In genomic region chr19:41324231-41324702, GRCh38 we compare ENCODE assay signal across 1 cellular context.
TF ChIP-seq lines count a peak whose summit lies in the region.

No MANE protein-coding gene starts in this region.

TF ChIP-seq in HCT116, 20 proteins besides CTCF, POLR2A, EP300 and RAD21 (continued from another document):
- TF ChIP-seq YY1 (IDR thresholded peaks at IDR 0.05; ENCODE audit: extremely low read depth, insufficient replicate concordance, low read depth, low read length), result no peak
TF ChIP-seq in HCT116: peak in this region for 0.
